In genomic region chr15:36370735-36371115, GRCh38 we compare ENCODE assay signal across 1 cellular context.
TF ChIP-seq lines count a peak whose summit lies in the region.

No MANE protein-coding gene starts in this region.

TF ChIP-seq in IMR-90, 13 proteins besides CTCF, POLR2A, EP300 and RAD21:
- TF ChIP-seq BHLHE40 (IDR thresholded peaks at IDR 0.05; ENCODE audit: low read depth, low read length) (no peak; the same call in 1 of the 2 replicates), FOS (IDR thresholded peaks at IDR 0.05; ENCODE audit: low read depth, low read length) (peak; percentile 63), CEBPB (IDR thresholded peaks at IDR 0.05; ENCODE audit: low read depth, low read length) (peak; percentile 84)
